25 cellular contexts compared by ENCODE assay signal in genomic region chr21:16180613-16181012, GRCh38.
DNase-seq lines count a peak whose midpoint lies in the region; ATAC-seq, FAIRE-seq and TF ChIP-seq lines count a peak whose summit lies in the region.
"Had no signal": no experiment of that assay in that cellular context is flagged by ENCODE, and none has a peak within 500 bp of the region (broad histone marks: within the 10 kb centered on the region; RNA-seq: fewer than 3 reads in every experiment).

No MANE protein-coding gene starts in this region.

- TF ChIP-seq CTCF in HepG2 (CRISPR knock-in tag; IDR thresholded peaks at IDR 0.05): no peak
- TF ChIP-seq CTCF in right lobe of liver (IDR thresholded peaks at IDR 0.05): no peak
- no peak for TF ChIP-seq CTCF in choroid plexus epithelial cell (conservative IDR thresholded peaks at IDR 0.05; ENCODE audit: low read depth, low read length)
- TF ChIP-seq CTCF in neural progenitor cell (IDR thresholded peaks at IDR 0.05): no peak

- TF ChIP-seq RAD21 in HepG2 (CRISPR knock-in tag; IDR thresholded peaks at IDR 0.05): no peak

- DNase-seq in HepG2 (ENCODE audit: low spot score): peak; percentile 5
- DNase-seq in right lobe of liver: no peak
- peak; percentile 46 for DNase-seq in choroid plexus epithelial cell (ENCODE audit: low read depth)
- no peak for DNase-seq in neural progenitor cell (ENCODE audit: low spot score)
- no peak for DNase-seq in RCC 7860 (ENCODE audit: low spot score)
- DNase-seq in AML-193 (lab: John Stamatoyannopoulos, UW): no peak
- DNase-seq in HAP-1 (ENCODE audit: low spot score in 2 of 2): no peak
- DNase-seq: activated CD4-positive, alpha-beta T cell treated with anti-CD3 and anti-CD28 coated beads, Interleukin-2, amount 50 U/mL, for 48 hours; activated CD4-positive, CD25-positive, alpha-beta regulatory T cell; activated CD8-positive, alpha-beta memory T cell treated with anti-CD3 and anti-CD28 coated beads, Interleukin-2, amount 50 U/mL, for 48 hours; Calu3; EL; naive B cell; NCI-H1436; NCI-H524 treated with DMSO at 0.1 percent for 48 hours; stimulated activated CD4-positive, alpha-beta T cell treated with anti-CD3 and anti-CD28 coated beads, Interleukin-2, amount 100 ng/mL, for 24 hours had no signal

- H3K4me1 ChIP-seq in HepG2 (ENCODE audit: insufficient read depth, low read length): no peaks in the 10 kb centered on the region
- no peaks in the 10 kb centered on the region for H3K4me1 ChIP-seq in right lobe of liver
- peaks cover 2% of the 10 kb centered on the region for H3K4me1 ChIP-seq in neural progenitor cell
- H3K4me1 ChIP-seq in HAP-1: peaks cover 17% of the 10 kb centered on the region
- H3K4me1 ChIP-seq: parathyroid adenoma had no signal

- H3K9me3 Mint-ChIP-seq in neural progenitor cell: no peaks in the 10 kb centered on the region
- H3K9me3 Mint-ChIP-seq: activated T-helper 2 cell treated with anti-CD3 and anti-CD28 coated beads, Interferon-gamma antibody, Interleukin-2, Interleukin-4, amounts not matched to agents 10 μg/mL and 5 μg/mL and 100 μg/mL, durations not matched to agents 14 hours and 24 hours and 36 hours; memory B cell; naive B cell; stimulated activated memory B cell treated with anti-CD40 and anti-IgM and Interleukin-4, amounts not matched to agents 10 μg/mL and 1 μg/mL and 100 μg/mL, for 72 hours had no signal

- WGBS in HepG2 (ENCODE audit: low lambda C conversion rate): 5% methylated on average over 3 of the region's 3 CpGs
- 56% methylated on average over 3 of the region's 3 CpGs for WGBS in right lobe of liver (ENCODE audit: insufficient coverage, low coverage, low lambda C conversion rate, missing lambda C conversion rate)

- H3K9me3 ChIP-seq in HepG2 (ENCODE audit: low read length) (no peaks in the 10 kb centered on the region), right lobe of liver (no peaks in the 10 kb centered on the region), neural progenitor cell (ENCODE audit: low read depth) (no peaks in the 10 kb centered on the region), HAP-1 (no peaks in the 10 kb centered on the region)

- no TSS peak for BruUV-seq in HepG2 (replicated peaks; lab: Mats Ljungman, UMichigan)

- no peaks in the 10 kb centered on the region for H3F3A ChIP-seq in neural progenitor cell (ENCODE audit: low read depth)

- in situ Hi-C loops in HepG2 (cut with HindIII; ENCODE audit: extremely low pct_ligation_motif_present, low pct_unique_long_range_greater_than_20kb) (no loop called here), HAP-1 (cut with MboI; ENCODE audit: low sequenced_read_pairs) (no loop called here)

- H4K20me1 ChIP-seq in HepG2 (ENCODE audit: insufficient read depth, low read length): no peaks in the 10 kb centered on the region
- no peaks in the 10 kb centered on the region for H4K20me1 ChIP-seq in neural progenitor cell (ENCODE audit: low read depth)

- no peaks in the 10 kb centered on the region for H3K36me3 ChIP-seq in HepG2 (replicated peaks in 1 of 2; ENCODE audit: control insufficient read depth in 1 of 2, insufficient read depth in 2 of 2, low read length in 2 of 2)
- no peaks in the 10 kb centered on the region for H3K36me3 ChIP-seq in right lobe of liver
- H3K36me3 ChIP-seq in neural progenitor cell: no peaks in the 10 kb centered on the region
- H3K36me3 ChIP-seq in HAP-1 (replicated peaks): no peaks in the 10 kb centered on the region

- no peak overlapping the region for H3K4me3 Mint-ChIP-seq in neural progenitor cell
- H3K4me3 Mint-ChIP-seq: activated naive CD8-positive, alpha-beta T cell; memory B cell; naive B cell; stimulated activated memory B cell treated with anti-CD40 and anti-IgM and Interleukin-4, amounts not matched to agents 10 μg/mL and 1 μg/mL and 100 μg/mL, for 72 hours had no signal

- H3K9ac ChIP-seq in HepG2 (ENCODE audit: insufficient read depth, low read depth, low read length) (no peak overlapping the region), neural progenitor cell (no peak overlapping the region)
- H3K9ac ChIP-seq: parathyroid adenoma had no signal

- H2AFZ ChIP-seq in HepG2 (ENCODE audit: low read length): no peak overlapping the region
- no peak overlapping the region for H2AFZ ChIP-seq in neural progenitor cell (replicated peaks)
- H2AFZ ChIP-seq: parathyroid adenoma had no signal

- no peak for TF ChIP-seq POLR2A in HepG2 (IDR thresholded peaks at IDR 0.05; ENCODE audit: insufficient read depth in 1 of 2, low read depth in 2 of 2, low read length in 2 of 2)
- no peak for TF ChIP-seq POLR2A in right lobe of liver (IDR thresholded peaks at IDR 0.05)

- peaks cover 39% of the 10 kb centered on the region for H3K4me1 Mint-ChIP-seq in neural progenitor cell
- H3K4me1 Mint-ChIP-seq: memory B cell; naive B cell; stimulated activated memory B cell treated with anti-CD40 and anti-IgM and Interleukin-4, amounts not matched to agents 10 μg/mL and 1 μg/mL and 100 μg/mL, for 72 hours had no signal

- no peak for TF ChIP-seq EP300 in HepG2 (IDR thresholded peaks at IDR 0.05; ENCODE audit: low read depth in 2 of 2, low read length in 2 of 2)
- TF ChIP-seq EP300 in HepG2 (CRISPR knock-in tag; IDR thresholded peaks at IDR 0.05; ENCODE audit: borderline replicate concordance): no peak

- no peak overlapping the region for H3K27ac ChIP-seq in HepG2 (ENCODE audit: extremely low read length, insufficient read depth, low read length)
- H3K27ac ChIP-seq in right lobe of liver: no peak overlapping the region
- H3K27ac ChIP-seq in neural progenitor cell: no peak overlapping the region
- H3K27ac ChIP-seq: HL-60, parathyroid adenoma had no signal

- H3K36me3 Mint-ChIP-seq in neural progenitor cell: no peaks in the 10 kb centered on the region
- H3K36me3 Mint-ChIP-seq: activated naive CD8-positive, alpha-beta T cell; memory B cell; naive B cell; stimulated activated memory B cell treated with anti-CD40 and anti-IgM and Interleukin-4, amounts not matched to agents 10 μg/mL and 1 μg/mL and 100 μg/mL, for 72 hours had no signal

- ATAC-seq in HepG2: no peak
- ATAC-seq in right lobe of liver: no peak
- no peak for ATAC-seq in HG03095 (IDR thresholded peaks at IDR 0.05; ENCODE audit: unreplicated experiment)
- ATAC-seq: stimulated activated memory B cell treated with anti-CD40 and anti-IgM and Interleukin-4, amounts not matched to agents 10 μg/mL and 1 μg/mL and 100 μg/mL, for 72 hours had no signal

- peaks cover 3% of the 10 kb centered on the region for H3K27me3 Mint-ChIP-seq in neural progenitor cell (ENCODE audit: insufficient read depth, low read depth)
- H3K27me3 Mint-ChIP-seq: activated naive CD8-positive, alpha-beta T cell; naive B cell had no signal

- POLR2A ChIA-PET in HepG2 (lab: Yijun Ruan, JAX): no interaction called here

- H3K4me3 ChIP-seq in HepG2 (replicated peaks in 1 of 3; ENCODE audit: insufficient read depth in 1 of 3, low read depth in 2 of 3, low read length in 3 of 3) (no peak overlapping the region), right lobe of liver (no peak overlapping the region), choroid plexus epithelial cell (ENCODE audit: low read depth, low read length) (no peak overlapping the region), neural progenitor cell (no peak overlapping the region), HAP-1 (no peak overlapping the region)

- H3K27ac Mint-ChIP-seq in neural progenitor cell: peak overlapping the region; percentile 79
- H3K27ac Mint-ChIP-seq: activated naive CD8-positive, alpha-beta T cell; activated T-helper 2 cell treated with anti-CD3 and anti-CD28 coated beads, Interferon-gamma antibody, Interleukin-2, Interleukin-4, amounts not matched to agents 10 μg/mL and 5 μg/mL and 100 μg/mL, durations not matched to agents 14 hours and 24 hours and 36 hours; memory B cell; naive B cell; stimulated activated memory B cell treated with anti-CD40 and anti-IgM and Interleukin-4, amounts not matched to agents 10 μg/mL and 1 μg/mL and 100 μg/mL, for 72 hours had no signal

- CTCF ChIA-PET in HepG2 (lab: Yijun Ruan, JAX; ENCODE audit: low intra/inter-chr PET ratio, low total read pairs): no interaction called here

- FAIRE-seq in HepG2 (lab: Jason Lieb, UNC) (no peak), RCC 7860 (lab: Jason Lieb, UNC) (no peak)
- FAIRE-seq: colon, GM19239 had no signal

- no peak overlapping the region for H3K4me2 ChIP-seq in HepG2 (ENCODE audit: low read depth, low read length)
- no peak overlapping the region for H3K4me2 ChIP-seq in neural progenitor cell

- no peaks in the 10 kb centered on the region for H3K27me3 ChIP-seq in HepG2 (ENCODE audit: control insufficient read depth in 1 of 2, insufficient read depth in 2 of 2, low read length in 2 of 2)
- H3K27me3 ChIP-seq in right lobe of liver: no peaks in the 10 kb centered on the region
- no peaks in the 10 kb centered on the region for H3K27me3 ChIP-seq in neural progenitor cell
- H3K27me3 ChIP-seq in HAP-1 (ENCODE audit: low read depth): no peaks in the 10 kb centered on the region

- no peaks in the 10 kb centered on the region for H3K79me2 ChIP-seq in HepG2 (ENCODE audit: insufficient read depth, low read length)
- H3K79me2 ChIP-seq in neural progenitor cell (ENCODE audit: low read depth): no peaks in the 10 kb centered on the region
- H3K79me2 ChIP-seq: parathyroid adenoma had no signal

- intact Hi-C loops in HepG2 (cut with micrococcal nuclease; ENCODE audit: unreplicated experiment): no loop called here
- intact Hi-C loops in right lobe of liver (cut with DNase I): no loop called here

Comparison
In these comparisons a context has a peak if more than half of its experiments do, and no peak if none do; other contexts are left out.
1. DNase-seq: peak in HepG2 (single experiment) and choroid plexus epithelial cell (single experiment); none in right lobe of liver (0 of 3), neural progenitor cell (single experiment), RCC 7860 (single experiment), AML-193 (0 of 2) and HAP-1 (0 of 2).